ENCODE assay signal across 23 cellular contexts in genomic region chr13:74298912-74299311, GRCh38.
"Had no signal": no experiment of that assay in that cellular context is flagged by ENCODE, and none has a peak within 500 bp of the region (broad histone marks: within the 10 kb centered on the region; RNA-seq: fewer than 3 reads in every experiment).

No MANE protein-coding gene starts in this region.

- H3K79me2 ChIP-seq: hepatocyte had no signal

- H3K9me3 Mint-ChIP-seq: immature natural killer cell; mesothelial cell of epicardium; naive B cell; naive thymus-derived CD8-positive, alpha-beta T cell had no signal

- H3K36me3 Mint-ChIP-seq: mesothelial cell of epicardium, naive B cell had no signal

- H3K4me1 ChIP-seq: colonic mucosa, foreskin keratinocyte, lower lobe of right lung had no signal

- H3K4me2 ChIP-seq: hepatocyte had no signal

- H3K36me3 ChIP-seq: colonic mucosa, esophagus muscularis mucosa, gastroesophageal sphincter, heart left ventricle, lower lobe of right lung had no signal

- DNase-seq: colonic mucosa; cortex of kidney; dermis blood vessel endothelial cell; dorsolateral prefrontal cortex; effector CD4-positive, alpha-beta T cell; effector memory CD4-positive, alpha-beta T cell; foreskin keratinocyte; immature natural killer cell; islet precursor cell; kidney; kidney glomerular epithelial cell; left colon; left ventricle myocardium superior; lower lobe of right lung; mesenchymal stem cell; mucosa of descending colon; naive B cell; naive thymus-derived CD8-positive, alpha-beta T cell had no signal

- H3K9me3 ChIP-seq: colonic mucosa, esophagus muscularis mucosa, gastroesophageal sphincter, heart left ventricle, lower lobe of right lung, mucosa of descending colon had no signal

- ATAC-seq: foreskin keratinocyte; left colon; mucosa of descending colon; naive thymus-derived CD8-positive, alpha-beta T cell had no signal

- H3K4me3 ChIP-seq: colonic mucosa, dorsolateral prefrontal cortex, esophagus muscularis mucosa, gastroesophageal sphincter, heart left ventricle, hepatocyte, lower lobe of right lung, mucosa of descending colon had no signal

- H3K4me1 Mint-ChIP-seq: immature natural killer cell had no signal

- H2AFZ ChIP-seq: hepatocyte had no signal

- H3K27ac ChIP-seq: colonic mucosa, esophagus muscularis mucosa, foreskin keratinocyte, gastroesophageal sphincter, hepatocyte, lower lobe of right lung had no signal

- H3K27me3 Mint-ChIP-seq: naive B cell had no signal

- H3K27ac Mint-ChIP-seq: immature natural killer cell, mesothelial cell of epicardium had no signal

- H3K4me3 Mint-ChIP-seq: immature natural killer cell; mesothelial cell of epicardium; naive thymus-derived CD8-positive, alpha-beta T cell had no signal

- H3K27me3 ChIP-seq: colonic mucosa, dorsolateral prefrontal cortex, esophagus muscularis mucosa, foreskin keratinocyte, gastroesophageal sphincter, heart left ventricle, hepatocyte had no signal
